In the genomic region with DNA sequence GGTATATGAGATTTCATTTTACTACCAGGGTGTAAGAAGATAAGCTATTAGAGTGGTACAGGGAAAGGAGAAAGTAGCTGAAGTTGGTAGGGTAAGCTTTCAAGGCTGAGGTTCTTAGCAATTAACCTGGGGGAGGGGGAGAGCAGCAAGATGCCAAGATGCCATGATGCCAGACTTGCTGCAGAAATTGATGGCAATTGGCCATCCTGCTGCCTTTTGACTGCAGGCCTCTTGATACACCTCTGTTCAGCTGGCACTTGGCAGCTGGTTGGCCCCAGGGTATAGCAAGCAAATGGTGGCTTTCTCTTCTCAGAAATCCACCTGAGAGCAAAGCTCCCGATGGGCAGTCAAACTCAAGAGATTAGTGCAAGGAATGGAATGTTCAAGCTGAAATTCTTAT, we compare ENCODE assay signal across 36 cellular contexts.
"Had no signal": no experiment of that assay in that cellular context is flagged by ENCODE, and none has a peak within 500 bp of the region (broad histone marks: within the 10 kb centered on the region; RNA-seq: fewer than 3 reads in every experiment).

No MANE protein-coding gene starts in this region.

- H3K27me3 ChIP-seq: Peyer's patch had no signal

- H3K27ac ChIP-seq: KMS-11, Peyer's patch, VCaP had no signal

- H3K4me1 ChIP-seq: Peyer's patch had no signal

- H3K36me3 ChIP-seq: Peyer's patch had no signal

- H3K4me3 ChIP-seq: Peyer's patch had no signal

- ATAC-seq: activated CD8-positive, alpha-beta memory T cell treated with anti-CD3 and anti-CD28 coated beads, Interleukin-2, amount 10 ng/mL, durations not matched to agents 7 days and 5 days; PC-3 had no signal

- H3K9ac ChIP-seq: KMS-11 had no signal

- DNase-seq: activated CD4-positive, alpha-beta memory T cell treated with anti-CD3 and anti-CD28 coated beads, Interleukin-2, amount 10 ng/mL, durations not matched to agents 7 days and 5 days; activated CD4-positive, alpha-beta T cell treated with anti-CD3 and anti-CD28 coated beads for 1 hour; activated CD4-positive, alpha-beta T cell treated with anti-CD3 and anti-CD28 coated beads for 48 hours; activated CD4-positive, CD25-positive, alpha-beta regulatory T cell; activated CD8-positive, alpha-beta memory T cell treated with anti-CD3 and anti-CD28 coated beads for 24 hours; activated CD8-positive, alpha-beta memory T cell treated with anti-CD3 and anti-CD28 coated beads, Interleukin-2, amount 10 ng/mL, durations not matched to agents 7 days and 5 days; activated CD8-positive, alpha-beta memory T cell treated with anti-CD3 and anti-CD28 coated beads, Interleukin-2, amount 50 U/mL, for 48 hours; activated effector memory CD4-positive, alpha-beta T cell treated with anti-CD3 and anti-CD28 coated beads, Interleukin-2, amount 50 U/mL, for 16 hours; activated naive CD4-positive, alpha-beta T cell; activated naive CD4-positive, alpha-beta T cell treated with anti-CD3 and anti-CD28 coated beads, Interleukin-2, amount 50 U/mL, for 16 hours; activated naive CD8-positive, alpha-beta T cell treated with anti-CD3 and anti-CD28 coated beads for 36 hours; activated T-cell treated with anti-CD3 and anti-CD28 coated beads, Interleukin-2, amount 50 U/mL, for 48 hours; amniotic stem cell; aorta; central memory CD4-positive, alpha-beta T cell; MM.1S; MV-4-11; NCI-H1092; NCI-H1436 treated with DMSO at 0.1 percent for 48 hours; NCI-H1694 treated with DMSO at 0.1 percent for 48 hours; NCI-H2029; NCI-H2171 treated with DMSO at 0.1 percent for 48 hours; NCI-H2227 treated with DMSO at 0.1 percent for 48 hours; NCI-H510A treated with DMSO at 0.1 percent for 48 hours; NCI-H526 treated with DMSO at 0.1 percent for 48 hours; NCI-H82; NK-92 treated with Interleukin-12 subunit alpha and Interleukin-12 subunit beta, amount 100 ng/mL, for 24 hours; PC-3; Peyer's patch; RPMI8226; SW 1271; T-helper 1 cell; T-helper 2 cell; T-helper 9 cell had no signal

- H3K4me2 ChIP-seq: KMS-11 had no signal

- H3K9me3 ChIP-seq: Peyer's patch had no signal
